In genomic region chr20:45293041-45294002, GRCh38 we compare ENCODE assay signal across 8 cellular contexts. TPM values are rescaled to one million over a fixed set of nuclear protein-coding genes. Genes with fewer than 3 reads are reported as not detected.
DNase-seq lines count a peak whose midpoint lies in the region; ATAC-seq and TF ChIP-seq lines count a peak whose summit lies in the region.

No MANE protein-coding gene starts in this region.

- no peaks in the 10 kb centered on the region for H4K20me1 ChIP-seq in neural progenitor cell (ENCODE audit: low read depth)

- H3K4me3 ChIP-seq in GM08714 (ENCODE audit: low read length), result peak overlapping the region; percentile 39; the same call in 1 of the 2 replicates
- H3K4me3 ChIP-seq in HUES64 (ENCODE audit: low read length), result peak overlapping the region; percentile 64
- peak overlapping the region; percentile 53 for H3K4me3 ChIP-seq in neural progenitor cell
- peak overlapping the region; percentile 51 to 61 (median 60) for H3K4me3 ChIP-seq in stomach

- peak overlapping the region; percentile 83 for H3K4me3 Mint-ChIP-seq in neural progenitor cell

- intact Hi-C loops in stomach (cut with DNase I; ENCODE audit: low total_unique reads), result loop anchor here (10.0 kb wide), 1 partner anchor 279 kb away; no protein-coding TSS in a partner anchor

- H3K4me1 ChIP-seq in HUES64 (ENCODE audit: insufficient read depth, low read length) (peaks cover 6% of the 10 kb centered on the region; the same call in 1 of the 2 replicates), foreskin keratinocyte (no peaks in the 10 kb centered on the region), neural progenitor cell (no peaks in the 10 kb centered on the region), stomach (peaks cover 4 to 24% (median 16%) of the 10 kb centered on the region in 4 donors)

- 3% methylated on average over 79 of the region's 79 CpGs for WGBS in HUES64
- WGBS in stomach, 5 donors, result 2 to 5% (median 3%) methylated on average over 57 to 79 of the region's 79 CpGs

- no peak overlapping the region for H3K27ac Mint-ChIP-seq in neural progenitor cell

- no peaks in the 10 kb centered on the region for H3K79me2 ChIP-seq in neural progenitor cell (ENCODE audit: low read depth)

- H3F3A ChIP-seq in neural progenitor cell (ENCODE audit: low read depth), result peaks cover 19% of the 10 kb centered on the region

- H3K27me3 Mint-ChIP-seq in neural progenitor cell (ENCODE audit: insufficient read depth, low read depth), result peaks cover 16% of the 10 kb centered on the region

- H3K4me2 ChIP-seq in neural progenitor cell, result peak overlapping the region; percentile 75

- peak; percentile 82 for TF ChIP-seq CTCF in foreskin keratinocyte (conservative IDR thresholded peaks at IDR 0.05)
- TF ChIP-seq CTCF in neural progenitor cell (IDR thresholded peaks at IDR 0.05), result peak; percentile 83
- peak in 5 of 7 experiments; percentile 67 to 98 (median 92) for TF ChIP-seq CTCF in stomach (IDR thresholded peaks at IDR 0.05)

- H3K36me3 ChIP-seq in HUES64 (ENCODE audit: insufficient read depth, low read length) (no peaks in the 10 kb centered on the region), neural progenitor cell (no peaks in the 10 kb centered on the region), stomach (no peaks in the 10 kb centered on the region)

- peak; percentile 81 for DNase-seq in RPMI8226
- DNase-seq in activated gamma-delta T cell (lab: John Stamatoyannopoulos, UW), result peak; percentile 56
- peak in 1 of 2 donors; percentile 41 for DNase-seq in foreskin keratinocyte
- peak; percentile 90 for DNase-seq in neural progenitor cell (ENCODE audit: low spot score)
- peak; percentile 86 for DNase-seq in stomach

- peak overlapping the region; percentile 99 for H2AFZ ChIP-seq in neural progenitor cell (replicated peaks)

- no peak for TF ChIP-seq EP300 in stomach (IDR thresholded peaks at IDR 0.05)

- no peak for TF ChIP-seq POLR2A in stomach (IDR thresholded peaks at IDR 0.05)

- no peaks in the 10 kb centered on the region for H3K36me3 Mint-ChIP-seq in neural progenitor cell

- H3K9me3 ChIP-seq in HUES64 (ENCODE audit: insufficient read depth, low read depth, low read length) (peaks cover 12% of the 10 kb centered on the region), neural progenitor cell (ENCODE audit: low read depth) (peaks cover 10% of the 10 kb centered on the region), stomach (no peaks in the 10 kb centered on the region)

- H3K4me1 Mint-ChIP-seq in neural progenitor cell, result peaks cover 12% of the 10 kb centered on the region

- ATAC-seq in foreskin keratinocyte (peak; percentile 83), GM18873 (IDR thresholded peaks at IDR 0.05; ENCODE audit: low FRiP score, unreplicated experiment) (no peak)

- peak overlapping the region; percentile 83 for H3K9ac ChIP-seq in HUES64 (ENCODE audit: low read depth, low read length)
- no peak overlapping the region for H3K9ac ChIP-seq in neural progenitor cell

- peaks cover 15% of the 10 kb centered on the region for H3K9me3 Mint-ChIP-seq in neural progenitor cell

- peak overlapping the region; percentile 64 for H3K27ac ChIP-seq in HUES64 (ENCODE audit: low read depth, low read length)
- H3K27ac ChIP-seq in foreskin keratinocyte, result no peak overlapping the region
- no peak overlapping the region for H3K27ac ChIP-seq in neural progenitor cell
- H3K27ac ChIP-seq in stomach, result peak overlapping the region in 3 of 5 donors; percentile 48 to 64 (median 53)

- peaks cover 37% of the 10 kb centered on the region for H3K27me3 ChIP-seq in HUES64 (ENCODE audit: insufficient read depth, low read length)
- H3K27me3 ChIP-seq in foreskin keratinocyte, result peaks cover 19% of the 10 kb centered on the region
- H3K27me3 ChIP-seq in neural progenitor cell, result peaks cover 45% of the 10 kb centered on the region
- H3K27me3 ChIP-seq in stomach, result peaks cover 0 to 59% (median 10%) of the 10 kb centered on the region in 3 donors

RNA-seq across cellular contexts. Expression of gene RBPJL, which starts 13.3 kb away (rescaled TPM):
- polyA plus RNA-seq in HUES64 (2013, experiment 1 of 2), result not detected
- not detected for polyA plus RNA-seq in HUES64 (2013, experiment 2 of 2)
- not detected in 2 replicates for total RNA-seq in foreskin keratinocyte
- polyA plus RNA-seq in foreskin keratinocyte, result not detected in 2 replicates
- not detected in 2 replicates for total RNA-seq in neural progenitor cell (ENCODE audit: low replicate concordance)
- total RNA-seq in stomach, result 1 to 10 TPM in 1 of 5 donors, not detected in 4; 2.2 TPM
- polyA plus RNA-seq in stomach, result 10 to 100 TPM in 1 of 3 donors, 1 to 10 TPM in 2; 2.7 to 10.4 (median 4.1) TPM

RNA-seq across cellular contexts. Expression of gene MATN4, which starts 14.8 kb away (rescaled TPM):
- 0.15 TPM for polyA plus RNA-seq in HUES64 (2013, experiment 1 of 2)
- polyA plus RNA-seq in HUES64 (2013, experiment 2 of 2), result not detected
- total RNA-seq in foreskin keratinocyte (0.10 TPM in 1 of 2 replicates, not detected in the other), neural progenitor cell (ENCODE audit: low replicate concordance) (0.06 TPM in 1 of 2 replicates, not detected in the other), stomach (under 1 TPM in 1 of 5 donors, not detected in 4; 0.37 TPM)
- polyA plus RNA-seq in foreskin keratinocyte (0.02 and 0.06 TPM in 2 replicates), stomach (under 1 TPM in 2 of 3 donors, not detected in 1; 0.25 to 0.30 TPM)

RNA-seq across cellular contexts. Expression of gene SLPI, which starts 39.0 kb away (rescaled TPM):
- not detected for polyA plus RNA-seq in HUES64 (2013, experiment 1 of 2)
- polyA plus RNA-seq in HUES64 (2013, experiment 2 of 2), result not detected
- total RNA-seq in foreskin keratinocyte (9.1 and 11.3 TPM in 2 replicates), neural progenitor cell (ENCODE audit: low replicate concordance) (not detected in 2 replicates), stomach (100 to 1,000 TPM in 3 of 5 donors, 10 to 100 TPM in 1, 1 to 10 TPM in 1; 9.7 to 276 (median 127) TPM)
- polyA plus RNA-seq in foreskin keratinocyte (7.4 and 13.8 TPM in 2 replicates), stomach (100 to 1,000 TPM in 2 of 3 donors, 10 to 100 TPM in 1; 42.8 to 420 (median 150) TPM)

RNA-seq across cellular contexts. Expression of gene SDC4, which starts 54.9 kb away (rescaled TPM):
- polyA plus RNA-seq in HUES64 (2013, experiment 1 of 2), result 33.6 TPM
- 34.7 TPM for polyA plus RNA-seq in HUES64 (2013, experiment 2 of 2)
- total RNA-seq in foreskin keratinocyte (169 and 187 TPM in 2 replicates), neural progenitor cell (ENCODE audit: low replicate concordance) (19.3 and 27.6 TPM in 2 replicates), stomach (100 to 1,000 TPM in 2 of 5 donors, 10 to 100 TPM in 3; 27.4 to 343 (median 81.4) TPM)
- polyA plus RNA-seq in foreskin keratinocyte (136 and 143 TPM in 2 replicates), stomach (10 to 100 TPM; 29.6 to 97.3 (median 78.8) TPM)

Comparison
In these comparisons a context has a peak if more than half of its experiments do, and no peak if none do; other contexts are left out.
1. H3K27ac ChIP-seq: peak in HUES64 (single experiment) and stomach (3 of 5); none in foreskin keratinocyte (single experiment) and neural progenitor cell (single experiment).
2. RNA of gene SLPI, which starts 39.0 kb away (total RNA-seq): 9.7 to 276 TPM in stomach and 9.1 to 11.3 TPM in foreskin keratinocyte; not detected in neural progenitor cell; every median in the first group is over 10 times any median in the second.
3. Peak in every context shown above with its lines, with median percentiles within 50 percentile points of each other: H3K4me3 ChIP-seq and CTCF ChIP-seq.